Comparison of ENCODE assay signal across 14 cellular contexts in the genomic region with DNA sequence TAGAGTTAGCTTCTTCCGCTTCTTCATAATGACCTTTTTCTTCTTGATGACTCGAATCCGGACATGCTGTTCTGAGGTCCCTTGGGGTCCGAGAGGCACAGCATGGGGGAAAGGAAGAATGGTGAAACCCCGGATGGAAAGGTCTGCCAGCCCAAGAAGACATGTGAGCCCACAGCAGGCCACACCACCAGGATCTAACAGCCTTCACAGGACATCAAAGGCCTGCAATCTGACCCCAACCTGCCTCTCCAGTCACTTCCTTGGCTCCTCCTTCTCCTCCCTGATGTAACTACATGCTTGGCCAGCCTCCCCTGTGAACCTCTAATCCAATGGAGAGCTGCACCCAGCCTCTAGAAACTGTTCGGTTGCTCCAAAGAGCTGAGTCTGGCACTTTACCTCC. TPM values are rescaled to one million over a fixed set of nuclear protein-coding genes. Genes with fewer than 3 reads are reported as not detected.
DNase-seq lines count a peak whose midpoint lies in the region; TF ChIP-seq lines count a peak whose summit lies in the region.
"Had no signal": no experiment of that assay in that cellular context is flagged by ENCODE, and none has a peak within 500 bp of the region (broad histone marks: within the 10 kb centered on the region; RNA-seq: fewer than 3 reads in every experiment).

No MANE protein-coding gene starts in this region.

- intact Hi-C loops in activated CD4-positive, alpha-beta T cell treated with anti-CD3 and anti-CD28 coated beads, Interleukin-2, amount 10 ng/mL, durations not matched to agents 24 days and 14 days (cut with micrococcal nuclease), result no loop called here
- intact Hi-C loops in activated T-helper 2 cell treated with anti-CD3 and anti-CD28 coated beads, Interferon-gamma antibody, Interleukin-2, Interleukin-4, amounts not matched to agents 10 μg/mL and 5 μg/mL and 100 μg/mL, durations not matched to agents 14 hours and 24 hours and 36 hours (cut with micrococcal nuclease), result no loop called here
- intact Hi-C loops in transverse colon (cut with DNase I; ENCODE audit: low total_unique reads), result loop anchor here (5.0 to 10.0 kb wide), 2 partner anchors 208 to 654 kb away; no protein-coding TSS in a partner anchor

- peaks cover 0 to 20% (median 16%) of the 10 kb centered on the region in 4 donors for H3K4me1 ChIP-seq in transverse colon

- H3K27me3 Mint-ChIP-seq in activated CD4-positive, alpha-beta T cell treated with anti-CD3 and anti-CD28 coated beads, Interleukin-2, amount 10 ng/mL, durations not matched to agents 24 days and 14 days, result peaks cover 46% of the 10 kb centered on the region
- peaks cover 38% of the 10 kb centered on the region for H3K27me3 Mint-ChIP-seq in activated T-helper 2 cell treated with anti-CD3 and anti-CD28 coated beads, Interferon-gamma antibody, Interleukin-2, Interleukin-4, amounts not matched to agents 10 μg/mL and 5 μg/mL and 100 μg/mL, durations not matched to agents 14 hours and 24 hours and 36 hours (ENCODE audit: low read depth)

- in situ Hi-C loops in transverse colon (cut with MboI; ENCODE audit: low pct_ligation_motif_present in 1 of 4, low pct_unique_long_range_greater_than_20kb in 1 of 4, low sequenced_read_pairs in 3 of 4), result no loop called here

- H3K4me3 Mint-ChIP-seq in activated CD4-positive, alpha-beta T cell treated with anti-CD3 and anti-CD28 coated beads, Interleukin-2, amount 10 ng/mL, durations not matched to agents 24 days and 14 days, result peak overlapping the region; percentile 2
- no peak overlapping the region for H3K4me3 Mint-ChIP-seq in activated T-helper 2 cell treated with anti-CD3 and anti-CD28 coated beads, Interferon-gamma antibody, Interleukin-2, Interleukin-4, amounts not matched to agents 10 μg/mL and 5 μg/mL and 100 μg/mL, durations not matched to agents 14 hours and 24 hours and 36 hours (ENCODE audit: low read depth)

- H3K4me3 ChIP-seq in fibroblast of the aortic adventitia (ENCODE audit: low read depth, low read length) (no peak overlapping the region), transverse colon (no peak overlapping the region)
- H3K4me3 ChIP-seq: SJSA1 had no signal

- no peak for TF ChIP-seq EP300 in transverse colon (IDR thresholded peaks at IDR 0.05; ENCODE audit: low read depth)

- H3K27ac Mint-ChIP-seq in activated CD4-positive, alpha-beta T cell treated with anti-CD3 and anti-CD28 coated beads, Interleukin-2, amount 10 ng/mL, durations not matched to agents 24 days and 14 days, result no peak overlapping the region
- H3K27ac Mint-ChIP-seq in activated T-helper 2 cell treated with anti-CD3 and anti-CD28 coated beads, Interferon-gamma antibody, Interleukin-2, Interleukin-4, amounts not matched to agents 10 μg/mL and 5 μg/mL and 100 μg/mL, durations not matched to agents 14 hours and 24 hours and 36 hours, result no peak overlapping the region

- no peak for DNase-seq in activated CD4-positive, alpha-beta T cell treated with anti-CD3 and anti-CD28 coated beads, Interleukin-2, amount 10 ng/mL, durations not matched to agents 24 days and 14 days
- DNase-seq in activated CD4-positive, alpha-beta T cell treated with anti-CD3 and anti-CD28 coated beads, Interleukin-2, amount 50 U/mL, for 4 hours, result no peak
- DNase-seq in NAMALWA (ENCODE audit: low spot score) (peak; percentile 19), fibroblast of the aortic adventitia (ENCODE audit: low read depth) (peak; percentile 12), smooth muscle cell of the brain vasculature (ENCODE audit: low read depth, low spot score) (peak; percentile 76), hepatic stellate cell (ENCODE audit: low spot score) (no peak), transverse colon (no peak)
- DNase-seq in activated T-helper 2 cell treated with anti-CD3 and anti-CD28 coated beads, Interferon-gamma antibody, Interleukin-2, Interleukin-4, amounts not matched to agents 10 μg/mL and 5 μg/mL and 100 μg/mL, durations not matched to agents 14 hours and 24 hours and 36 hours (ENCODE audit: low spot score), result no peak
- DNase-seq: KG1, NCI-H524 treated with DMSO at 0.1 percent for 48 hours, spleen had no signal

- no peak for TF ChIP-seq CTCF in fibroblast of the aortic adventitia (IDR thresholded peaks at IDR 0.05; ENCODE audit: insufficient read depth, low read length)
- no peak for TF ChIP-seq CTCF in transverse colon (IDR thresholded peaks at IDR 0.05)

- no peak overlapping the region for H3K27ac ChIP-seq in transverse colon
- H3K27ac ChIP-seq: SJSA1, spleen had no signal

- WGBS in transverse colon (ENCODE audit: low coverage in 1 of 2), 2 donors, result 63 to 84% methylated on average over 1 to 6 of the region's 6 CpGs

- no peaks in the 10 kb centered on the region for H3K9me3 Mint-ChIP-seq in activated CD4-positive, alpha-beta T cell treated with anti-CD3 and anti-CD28 coated beads, Interleukin-2, amount 10 ng/mL, durations not matched to agents 24 days and 14 days
- no peaks in the 10 kb centered on the region for H3K9me3 Mint-ChIP-seq in activated T-helper 2 cell treated with anti-CD3 and anti-CD28 coated beads, Interferon-gamma antibody, Interleukin-2, Interleukin-4, amounts not matched to agents 10 μg/mL and 5 μg/mL and 100 μg/mL, durations not matched to agents 14 hours and 24 hours and 36 hours

- peaks cover 21% of the 10 kb centered on the region for H3K4me1 Mint-ChIP-seq in activated CD4-positive, alpha-beta T cell treated with anti-CD3 and anti-CD28 coated beads, Interleukin-2, amount 10 ng/mL, durations not matched to agents 24 days and 14 days
- peaks cover 17% of the 10 kb centered on the region for H3K4me1 Mint-ChIP-seq in activated T-helper 2 cell treated with anti-CD3 and anti-CD28 coated beads, Interferon-gamma antibody, Interleukin-2, Interleukin-4, amounts not matched to agents 10 μg/mL and 5 μg/mL and 100 μg/mL, durations not matched to agents 14 hours and 24 hours and 36 hours (ENCODE audit: low read depth)

- no peaks in the 10 kb centered on the region for H3K36me3 ChIP-seq in transverse colon
- H3K36me3 ChIP-seq: SJSA1, spleen had no signal

- no peak for TF ChIP-seq POLR2A in transverse colon (IDR thresholded peaks at IDR 0.05)

- H3K27me3 ChIP-seq in transverse colon, result peaks cover 64% of the 10 kb centered on the region

- H3K9me3 ChIP-seq in transverse colon, result no peaks in the 10 kb centered on the region
- H3K9me3 ChIP-seq: SJSA1, spleen had no signal

- H3K36me3 Mint-ChIP-seq in activated CD4-positive, alpha-beta T cell treated with anti-CD3 and anti-CD28 coated beads, Interleukin-2, amount 10 ng/mL, durations not matched to agents 24 days and 14 days (ENCODE audit: low read depth), result peaks cover 3% of the 10 kb centered on the region
- H3K36me3 Mint-ChIP-seq in activated T-helper 2 cell treated with anti-CD3 and anti-CD28 coated beads, Interferon-gamma antibody, Interleukin-2, Interleukin-4, amounts not matched to agents 10 μg/mL and 5 μg/mL and 100 μg/mL, durations not matched to agents 14 hours and 24 hours and 36 hours (ENCODE audit: low read depth), result no peaks in the 10 kb centered on the region

RNA-seq across cellular contexts. Expression of a gene that starts 1.6 kb away (rescaled TPM):
- total RNA-seq in activated CD4-positive, alpha-beta T cell treated with anti-CD3 and anti-CD28 coated beads, Interleukin-2, amount 10 ng/mL, durations not matched to agents 24 days and 14 days, result 0.14 and 0.38 TPM in 2 replicates
- 3.8 and 48.5 TPM in 2 replicates for total RNA-seq in fibroblast of the aortic adventitia (ENCODE audit: low replicate concordance)
- 1.3 and 1.5 TPM in 2 replicates for total RNA-seq in activated T-helper 2 cell treated with anti-CD3 and anti-CD28 coated beads, Interferon-gamma antibody, Interleukin-2, Interleukin-4, amounts not matched to agents 10 μg/mL and 5 μg/mL and 100 μg/mL, durations not matched to agents 14 hours and 24 hours and 36 hours
- 1 to 10 TPM in 2 of 4 donors, under 1 TPM in 2; 0.80 to 2.6 (median 1.0) TPM for total RNA-seq in transverse colon

RNA-seq across cellular contexts. Expression of a gene that starts 16.0 kb away (rescaled TPM):
- total RNA-seq in activated CD4-positive, alpha-beta T cell treated with anti-CD3 and anti-CD28 coated beads, Interleukin-2, amount 10 ng/mL, durations not matched to agents 24 days and 14 days, result not detected in 2 replicates
- not detected in 2 replicates for total RNA-seq in fibroblast of the aortic adventitia (ENCODE audit: low replicate concordance)
- total RNA-seq in activated T-helper 2 cell treated with anti-CD3 and anti-CD28 coated beads, Interferon-gamma antibody, Interleukin-2, Interleukin-4, amounts not matched to agents 10 μg/mL and 5 μg/mL and 100 μg/mL, durations not matched to agents 14 hours and 24 hours and 36 hours, result not detected in 2 replicates
- not detected for total RNA-seq in transverse colon
- total RNA-seq: cardiac septum, frontal cortex, SJSA1, spleen had no signal

RNA-seq across cellular contexts. Expression of a gene that starts 17.4 kb away (rescaled TPM):
- total RNA-seq in activated CD4-positive, alpha-beta T cell treated with anti-CD3 and anti-CD28 coated beads, Interleukin-2, amount 10 ng/mL, durations not matched to agents 24 days and 14 days, result not detected in 2 replicates
- total RNA-seq in fibroblast of the aortic adventitia (ENCODE audit: low replicate concordance), result 0.09 TPM in 1 of 2 replicates, not detected in the other
- not detected in 2 replicates for total RNA-seq in activated T-helper 2 cell treated with anti-CD3 and anti-CD28 coated beads, Interferon-gamma antibody, Interleukin-2, Interleukin-4, amounts not matched to agents 10 μg/mL and 5 μg/mL and 100 μg/mL, durations not matched to agents 14 hours and 24 hours and 36 hours
- not detected for total RNA-seq in transverse colon
- total RNA-seq: cardiac septum, frontal cortex, SJSA1, spleen had no signal

RNA-seq across cellular contexts. Expression of a gene that starts 41.6 kb away (rescaled TPM):
- total RNA-seq in activated CD4-positive, alpha-beta T cell treated with anti-CD3 and anti-CD28 coated beads, Interleukin-2, amount 10 ng/mL, durations not matched to agents 24 days and 14 days, result 23.4 and 26.1 TPM in 2 replicates
- total RNA-seq in fibroblast of the aortic adventitia (ENCODE audit: low replicate concordance) (21.1 and 31.0 TPM in 2 replicates), transverse colon (10 to 100 TPM; 15.5 to 85.7 (median 36.6) TPM)
- total RNA-seq in activated T-helper 2 cell treated with anti-CD3 and anti-CD28 coated beads, Interferon-gamma antibody, Interleukin-2, Interleukin-4, amounts not matched to agents 10 μg/mL and 5 μg/mL and 100 μg/mL, durations not matched to agents 14 hours and 24 hours and 36 hours, result 29.2 and 35.2 TPM in 2 replicates

RNA-seq across cellular contexts. Expression of a gene that starts 41.7 kb away (rescaled TPM):
- 44.3 and 44.9 TPM in 2 replicates for total RNA-seq in activated CD4-positive, alpha-beta T cell treated with anti-CD3 and anti-CD28 coated beads, Interleukin-2, amount 10 ng/mL, durations not matched to agents 24 days and 14 days
- 31.6 and 32.0 TPM in 2 replicates for total RNA-seq in fibroblast of the aortic adventitia (ENCODE audit: low replicate concordance)
- 47.4 and 50.1 TPM in 2 replicates for total RNA-seq in activated T-helper 2 cell treated with anti-CD3 and anti-CD28 coated beads, Interferon-gamma antibody, Interleukin-2, Interleukin-4, amounts not matched to agents 10 μg/mL and 5 μg/mL and 100 μg/mL, durations not matched to agents 14 hours and 24 hours and 36 hours
- total RNA-seq in transverse colon, result 10 to 100 TPM; 29.2 to 42.2 (median 36.7) TPM

Comparison
In these comparisons a context has a peak if more than half of its experiments do, and no peak if none do; other contexts are left out.
1. DNase-seq: peak in NAMALWA (single experiment), fibroblast of the aortic adventitia (single experiment) and smooth muscle cell of the brain vasculature (single experiment); none in activated CD4-positive, alpha-beta T cell treated with anti-CD3 and anti-CD28 coated beads, Interleukin-2, amount 10 ng/mL, durations not matched to agents 24 days and 14 days (single experiment), activated CD4-positive, alpha-beta T cell treated with anti-CD3 and anti-CD28 coated beads, Interleukin-2, amount 50 U/mL, for 4 hours (0 of 2), activated T-helper 2 cell treated with anti-CD3 and anti-CD28 coated beads, Interferon-gamma antibody, Interleukin-2, Interleukin-4, amounts not matched to agents 10 μg/mL and 5 μg/mL and 100 μg/mL, durations not matched to agents 14 hours and 24 hours and 36 hours (single experiment), hepatic stellate cell (single experiment) and transverse colon (single experiment).